23 cellular contexts compared by ENCODE assay signal in genomic region chr6:19052219-19052618, GRCh38.
DNase-seq lines count a peak whose midpoint lies in the region; ATAC-seq, FAIRE-seq and TF ChIP-seq lines count a peak whose summit lies in the region.
"Had no signal": no experiment of that assay in that cellular context is flagged by ENCODE, and none has a peak within 500 bp of the region (broad histone marks: within the 10 kb centered on the region; RNA-seq: fewer than 3 reads in every experiment).

No MANE protein-coding gene starts in this region.

- FAIRE-seq in astrocyte (lab: Jason Lieb, UNC) = no peak
- FAIRE-seq: pancreas had no signal

- H3K4me3 Mint-ChIP-seq in astrocyte (ENCODE audit: unreplicated experiment) = no peak overlapping the region
- H3K4me3 Mint-ChIP-seq: activated T-helper 17 cell treated with anti-CD3 and anti-CD28 coated beads, Interleukin-2, amount 50 U/mL, for 72 hours; memory B cell; naive thymus-derived CD4-positive, alpha-beta T cell had no signal

- no peaks in the 10 kb centered on the region for H3K9me2 ChIP-seq in GM23248 (ENCODE audit: insufficient read depth)

- H3K9ac ChIP-seq in GM23248 (no peak overlapping the region), astrocyte (ENCODE audit: low read length) (no peak overlapping the region)

- ATAC-seq in GM19397 (IDR thresholded peaks at IDR 0.05; ENCODE audit: unreplicated experiment) (no peak), HG02938 (IDR thresholded peaks at IDR 0.05; ENCODE audit: unreplicated experiment) (no peak)
- ATAC-seq: activated T-helper 17 cell treated with anti-CD3 and anti-CD28 coated beads, Interleukin-2, amount 50 U/mL, for 72 hours; naive thymus-derived CD4-positive, alpha-beta T cell; pancreas had no signal

- WGBS in GM23248 (ENCODE audit: low coverage in 1 of 2, low lambda C conversion rate in 2 of 2, missing lambda C conversion rate in 2 of 2), 2 experiments = 0 to 3% methylated on average over 1 of the region's 1 CpG

- peaks cover 2% of the 10 kb centered on the region for H3K36me3 Mint-ChIP-seq in astrocyte (ENCODE audit: low read depth, unreplicated experiment)
- H3K36me3 Mint-ChIP-seq: memory B cell; naive thymus-derived CD4-positive, alpha-beta T cell had no signal

- H3K36me3 ChIP-seq in GM23248 (ENCODE audit: low read depth) (no peaks in the 10 kb centered on the region), astrocyte (ENCODE audit: insufficient read depth, low read length) (no peaks in the 10 kb centered on the region)
- H3K36me3 ChIP-seq: MG63, pancreas had no signal

- no peaks in the 10 kb centered on the region for H3F3A ChIP-seq in GM23248 (ENCODE audit: insufficient read depth)

- H3K4me2 ChIP-seq in GM23248 (ENCODE audit: unreplicated experiment) (no peak overlapping the region), astrocyte (ENCODE audit: low read length) (peak overlapping the region; percentile 49)

- H3K79me2 ChIP-seq in GM23248 (ENCODE audit: insufficient read depth) = no peaks in the 10 kb centered on the region
- H3K79me2 ChIP-seq in astrocyte (ENCODE audit: insufficient read depth, low read length) = no peaks in the 10 kb centered on the region

- H3K9me3 ChIP-seq in GM23248 (ENCODE audit: low read depth) (no peaks in the 10 kb centered on the region), astrocyte (ENCODE audit: insufficient read depth, low read depth, low read length) (no peaks in the 10 kb centered on the region)
- H3K9me3 ChIP-seq: MG63, pancreas had no signal

- H3K4me3 ChIP-seq in GM23248 (no peak overlapping the region), astrocyte (ENCODE audit: insufficient read depth, low read depth, low read length) (no peak overlapping the region), retinal pigment epithelial cell (ENCODE audit: low read length) (no peak overlapping the region)
- H3K4me3 ChIP-seq: MG63, pancreas had no signal

- no peak overlapping the region for H2AFZ ChIP-seq in GM23248
- H2AFZ ChIP-seq in astrocyte (ENCODE audit: low read depth, low read length) = no peak overlapping the region

- no peaks in the 10 kb centered on the region for H4K20me1 ChIP-seq in GM23248 (ENCODE audit: insufficient read depth)
- H4K20me1 ChIP-seq in astrocyte (ENCODE audit: insufficient read depth, low read length) = no peaks in the 10 kb centered on the region

- H3K4me1 Mint-ChIP-seq in astrocyte (ENCODE audit: low read depth, unreplicated experiment) = peaks cover 10% of the 10 kb centered on the region
- H3K4me1 Mint-ChIP-seq: activated T-helper 17 cell treated with anti-CD3 and anti-CD28 coated beads, Interleukin-2, amount 50 U/mL, for 72 hours; memory B cell; naive thymus-derived CD4-positive, alpha-beta T cell had no signal

- TF ChIP-seq CTCF in astrocyte (IDR thresholded peaks at IDR 0.05; ENCODE audit: insufficient read depth, low read depth, low read length) (no peak), retinal pigment epithelial cell (conservative IDR thresholded peaks at IDR 0.05; ENCODE audit: low read depth, low read length) (no peak)

- in situ Hi-C loops in GM23248 (cut with MboI) = no loop called here

- H3K27me3 ChIP-seq in GM23248 (replicated peaks; ENCODE audit: insufficient read depth) (no peaks in the 10 kb centered on the region), astrocyte (ENCODE audit: insufficient read depth, low read length) (no peaks in the 10 kb centered on the region)
- H3K27me3 ChIP-seq: MG63, pancreas had no signal

- H3K27me3 Mint-ChIP-seq in astrocyte (ENCODE audit: low read depth, unreplicated experiment) = no peaks in the 10 kb centered on the region
- H3K27me3 Mint-ChIP-seq: activated T-helper 17 cell treated with anti-CD3 and anti-CD28 coated beads, Interleukin-2, amount 50 U/mL, for 72 hours; memory B cell; naive thymus-derived CD4-positive, alpha-beta T cell had no signal

- peak overlapping the region; percentile 96 for H3K27ac Mint-ChIP-seq in astrocyte (ENCODE audit: unreplicated experiment)
- H3K27ac Mint-ChIP-seq: activated T-helper 17 cell treated with anti-CD3 and anti-CD28 coated beads, Interleukin-2, amount 50 U/mL, for 72 hours; memory B cell; naive thymus-derived CD4-positive, alpha-beta T cell had no signal

- DNase-seq in GM23248 (peak; percentile 67), astrocyte (ENCODE audit: low read depth) (peak; percentile 66), fibroblast of peridontal ligament (ENCODE audit: extremely low read depth) (peak; percentile 15), retinal pigment epithelial cell (ENCODE audit: low read depth) (peak; percentile 53), NCI-H748 (lab: John Stamatoyannopoulos, UW; ENCODE audit: unreplicated experiment) (no peak), activated T-cell treated with anti-CD3 and anti-CD28 coated beads for 4 hours (no peak)
- DNase-seq: central memory CD4-positive, alpha-beta T cell; COR-L47; effector CD8-positive, alpha-beta T cell; hippocampal formation; islet precursor cell; MG63; naive thymus-derived CD4-positive, alpha-beta T cell; NCI-H1694; pancreas; stimulated activated CD4-positive, alpha-beta T cell treated with anti-CD3 and anti-CD28 coated beads, Interleukin-1b, Interleukin-23, amount 100 ng/mL, for 48 hours; stimulated activated naive CD4-positive, alpha-beta T cell treated with Interleukin-2 at 50 U/mL for 16 hours; T1000 had no signal

- H3K9me3 Mint-ChIP-seq in astrocyte (ENCODE audit: unreplicated experiment) = peaks cover 7% of the 10 kb centered on the region

- H3K27ac ChIP-seq in GM23248 (no peak overlapping the region), astrocyte (ENCODE audit: low read depth, low read length) (no peak overlapping the region)
- H3K27ac ChIP-seq: pancreas, RWPE1 had no signal

- H3K4me1 ChIP-seq in GM23248 (ENCODE audit: insufficient read depth) (peaks cover 9% of the 10 kb centered on the region; the same call in 1 of the 2 replicates), astrocyte (ENCODE audit: insufficient read depth, low read length) (peaks cover 10% of the 10 kb centered on the region)
- H3K4me1 ChIP-seq: pancreas had no signal

Comparison
In these comparisons a context has a peak if more than half of its experiments do, and no peak if none do; other contexts are left out.
1. DNase-seq: peak in GM23248 (single experiment), astrocyte (single experiment), fibroblast of peridontal ligament (single experiment) and retinal pigment epithelial cell (single experiment); none in NCI-H748 (single experiment) and activated T-cell treated with anti-CD3 and anti-CD28 coated beads for 4 hours (single experiment).